In the genomic region with DNA sequence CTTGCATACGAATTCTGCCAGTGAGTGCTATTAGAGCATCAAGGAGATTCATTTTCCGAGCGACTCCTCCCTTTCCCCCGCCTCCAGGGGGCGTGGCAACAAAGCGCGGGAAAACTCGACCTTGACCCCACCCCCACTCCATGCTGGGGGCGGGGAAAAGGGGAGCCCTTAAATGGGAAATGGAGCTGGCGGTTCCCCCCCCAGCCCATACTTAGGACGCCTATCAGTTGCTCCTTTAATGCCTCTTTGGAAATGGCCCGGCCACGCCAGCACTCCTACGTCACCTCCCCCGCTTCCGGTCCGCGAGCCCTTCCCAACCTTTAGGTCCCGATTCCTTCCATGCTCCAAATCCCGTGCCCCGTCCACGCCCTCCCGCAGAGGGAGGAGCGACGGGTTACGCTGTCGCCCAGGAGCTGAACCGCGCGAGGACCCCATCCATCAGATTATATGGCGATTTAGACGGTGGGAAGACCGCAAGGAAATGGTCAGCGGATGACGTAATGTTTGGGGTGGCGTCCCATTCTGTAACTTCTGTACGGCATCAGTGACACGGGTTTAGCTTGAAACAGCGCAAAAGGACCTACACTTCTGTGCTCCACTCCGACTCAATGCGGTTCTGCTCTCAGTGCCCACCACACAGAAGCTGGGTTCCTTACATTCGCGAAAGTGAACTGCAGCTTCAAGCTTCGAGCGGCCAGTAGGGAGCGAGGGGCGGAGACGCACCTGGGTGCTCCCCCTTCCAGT, we compare ENCODE assay signal across 1 cellular context.
TF ChIP-seq lines count a peak whose summit lies in the region.

No MANE protein-coding gene starts in this region.

TF ChIP-seq in HEK293T, 16 proteins besides CTCF, POLR2A, EP300 and RAD21 (continued from another document):
- peak; percentile 96 for TF ChIP-seq TARDBP (IDR thresholded peaks at IDR 0.05)
- TF ChIP-seq ZNF384 (IDR thresholded peaks at IDR 0.05), result no peak
- peak; percentile 92 for TF ChIP-seq SP1 (IDR thresholded peaks at IDR 0.05)
- no peak for TF ChIP-seq FOXA1 (IDR thresholded peaks at IDR 0.05)
- no peak for TF ChIP-seq HDGF (IDR thresholded peaks at IDR 0.05; ENCODE audit: borderline replicate concordance)
- TF ChIP-seq FOXM1 (IDR thresholded peaks at IDR 0.05; ENCODE audit: borderline replicate concordance), result peak; percentile 98
- TF ChIP-seq ARNT (IDR thresholded peaks at IDR 0.05), result no peak
- TF ChIP-seq CTBP1 (IDR thresholded peaks at IDR 0.05; ENCODE audit: borderline replicate concordance), result no peak
